Comparison of ENCODE assay signal across 8 cellular contexts in the genomic region with DNA sequence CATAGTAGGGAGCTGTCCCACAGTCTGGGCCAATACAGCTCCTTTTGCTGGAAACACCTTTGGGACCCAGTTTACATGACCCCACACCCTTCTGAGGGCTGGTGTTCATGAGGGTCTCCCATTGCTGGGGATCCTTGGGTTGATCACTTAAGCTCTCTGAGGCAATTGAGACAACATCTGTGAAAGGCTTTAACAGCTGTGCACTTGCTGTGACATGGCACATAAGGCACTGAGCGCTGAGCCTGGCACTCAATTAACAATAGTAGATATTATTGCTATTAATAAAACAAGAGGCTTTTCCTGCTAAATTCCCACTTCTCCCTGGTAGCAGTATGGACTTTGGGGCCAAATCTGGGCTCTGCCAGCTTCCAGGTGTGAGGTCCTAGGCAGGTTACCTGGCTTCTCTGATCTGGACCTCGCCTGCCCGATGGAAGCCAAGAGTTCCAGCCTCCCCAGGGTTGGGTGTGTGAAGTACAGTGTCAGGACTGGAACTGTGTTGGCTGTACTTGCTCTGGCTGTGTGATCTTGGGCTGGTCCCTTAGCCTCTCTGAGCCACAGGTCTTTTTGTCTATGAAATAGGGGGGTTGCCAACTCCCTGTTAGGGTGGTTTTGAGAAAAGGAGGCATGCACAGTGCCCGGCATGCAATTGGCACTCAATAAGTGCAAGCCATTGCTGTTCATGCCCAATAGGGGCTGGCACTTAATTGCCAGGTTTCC. TPM values are rescaled to one million over a fixed set of nuclear protein-coding genes. Genes with fewer than 3 reads are reported as not detected.
DNase-seq lines count a peak whose midpoint lies in the region; ATAC-seq, FAIRE-seq and TF ChIP-seq lines count a peak whose summit lies in the region.

No MANE protein-coding gene starts in this region.

- no peak for TF ChIP-seq CTCF in SK-N-SH (IDR thresholded peaks at IDR 0.05)
- TF ChIP-seq CTCF in WI38 (IDR thresholded peaks at IDR 0.05; ENCODE audit: low read depth, low read length), result no peak
- no peak for TF ChIP-seq CTCF in foreskin fibroblast (IDR thresholded peaks at IDR 0.05; ENCODE audit: low read depth, low read length)
- TF ChIP-seq CTCF in D721Med (IDR thresholded peaks at IDR 0.05; ENCODE audit: insufficient read depth, missing control alignments), result no peak

- DNase-seq in SK-N-SH, result no peak
- DNase-seq in foreskin fibroblast, result peak in 1 of 2 donors; percentile 26
- DNase-seq in stimulated activated effector memory CD8-positive, alpha-beta T cell treated with anti-CD3 and anti-CD28 coated beads, Interleukin-12 subunit alpha, Interleukin-12 subunit beta, amount 100 ng/mL, for 72 hours (ENCODE audit: low spot score in 2 of 2), result no peak
- no peak for DNase-seq in stimulated activated naive CD4-positive, alpha-beta T cell treated with Interleukin-2 at 50 U/mL for 16 hours (lab: John Stamatoyannopoulos, UW)
- DNase-seq in D721Med (ENCODE audit: insufficient read length, low spot score), result no peak
- DNase-seq in DMS114 treated with DMSO at 0.1 percent for 48 hours (lab: John Stamatoyannopoulos, UW; ENCODE audit: unreplicated experiment), result no peak

- peaks cover 57 to 67% of the 10 kb centered on the region in 2 experiments; a peak in 3 of 4 replicates for H3K4me1 ChIP-seq in SK-N-SH (ENCODE audit: control insufficient read depth in 1 of 2, insufficient read depth in 2 of 2, low read depth in 1 of 2, low read length in 1 of 2)

- no peak overlapping the region for H2AFZ ChIP-seq in SK-N-SH (ENCODE audit: low read depth)

- peaks cover 48% of the 10 kb centered on the region for H3F3A ChIP-seq in SK-N-SH (replicated peaks; ENCODE audit: insufficient read depth)

- peaks cover 29% of the 10 kb centered on the region for H3K36me3 Mint-ChIP-seq in stimulated activated effector memory CD8-positive, alpha-beta T cell treated with anti-CD3 and anti-CD28 coated beads, Interleukin-12 subunit alpha, Interleukin-12 subunit beta, amount 100 ng/mL, for 72 hours

- H3K27me3 ChIP-seq in SK-N-SH (ENCODE audit: insufficient read depth), result no peaks in the 10 kb centered on the region

- POLR2A ChIA-PET in SK-N-SH (lab: Yijun Ruan, JAX), result no interaction called here

- no peaks in the 10 kb centered on the region for H3K9me3 Mint-ChIP-seq in stimulated activated effector memory CD8-positive, alpha-beta T cell treated with anti-CD3 and anti-CD28 coated beads, Interleukin-12 subunit alpha, Interleukin-12 subunit beta, amount 100 ng/mL, for 72 hours

- no peak for TF ChIP-seq EP300 in SK-N-SH (IDR thresholded peaks at IDR 0.05; ENCODE audit: borderline replicate concordance in 1 of 2, low read depth in 1 of 2, low read length in 1 of 2)

- H3K4me2 ChIP-seq in SK-N-SH, result peak overlapping the region; percentile 99

- H3K4me3 Mint-ChIP-seq in stimulated activated effector memory CD8-positive, alpha-beta T cell treated with anti-CD3 and anti-CD28 coated beads, Interleukin-12 subunit alpha, Interleukin-12 subunit beta, amount 100 ng/mL, for 72 hours, result peak overlapping the region; percentile 78

- H3K9me3 ChIP-seq in SK-N-SH, result no peaks in the 10 kb centered on the region

- peak overlapping the region; percentile 43; the same call in 1 of the 2 replicates for H3K9ac ChIP-seq in SK-N-SH

- peak overlapping the region; percentile 87 to 92 for H3K27ac ChIP-seq in SK-N-SH (ENCODE audit: low read depth in 2 of 2, low read length in 1 of 2)

- peaks cover 10% of the 10 kb centered on the region for H4K20me1 ChIP-seq in SK-N-SH (ENCODE audit: insufficient read depth)

- no peak for FAIRE-seq in D721Med (lab: Jason Lieb, UNC)

- ATAC-seq in SK-N-SH treated with all-trans-retinoic acid at 6 μM for 48 hours, result no peak
- ATAC-seq in stimulated activated effector memory CD8-positive, alpha-beta T cell treated with anti-CD3 and anti-CD28 coated beads, Interleukin-12 subunit alpha, Interleukin-12 subunit beta, amount 100 ng/mL, for 72 hours, result no peak

- H3K36me3 ChIP-seq in SK-N-SH (replicated peaks in 1 of 2; ENCODE audit: control insufficient read depth in 1 of 2, insufficient read depth in 2 of 2, low read length in 1 of 2), result no peaks in the 10 kb centered on the region

- 64% methylated on average over 2 of the region's 4 CpGs for WGBS in SK-N-SH (ENCODE audit: low lambda C conversion rate)

- H3K4me1 Mint-ChIP-seq in stimulated activated effector memory CD8-positive, alpha-beta T cell treated with anti-CD3 and anti-CD28 coated beads, Interleukin-12 subunit alpha, Interleukin-12 subunit beta, amount 100 ng/mL, for 72 hours, result peaks cover 81% of the 10 kb centered on the region

- H3K9me2 ChIP-seq in SK-N-SH, result no peaks in the 10 kb centered on the region

- H3K4me3 ChIP-seq in SK-N-SH (ENCODE audit: low read depth in 2 of 2, low read length in 1 of 2), result peak overlapping the region; percentile 10 to 92; a peak in 2 of 4 replicates
- peak overlapping the region; percentile 21; the same call in 1 of the 2 replicates for H3K4me3 ChIP-seq in WI38 (ENCODE audit: low read depth, low read length)
- H3K4me3 ChIP-seq in foreskin fibroblast (ENCODE audit: low read depth in 1 of 2, low read length in 2 of 2), result peak overlapping the region; percentile 31 to 89

- TF ChIP-seq RAD21 in SK-N-SH (IDR thresholded peaks at IDR 0.05; ENCODE audit: low read length), result no peak

- H3K27ac Mint-ChIP-seq in stimulated activated effector memory CD8-positive, alpha-beta T cell treated with anti-CD3 and anti-CD28 coated beads, Interleukin-12 subunit alpha, Interleukin-12 subunit beta, amount 100 ng/mL, for 72 hours, result peak overlapping the region; percentile 90

- CTCF ChIA-PET in SK-N-SH (lab: Yijun Ruan, JAX), result interaction anchor here (1.2 to 19.6 kb wide), 3 partner anchors 11 to 42 kb away, joined by 5 to 618 read pairs (median 98); no protein-coding TSS in a partner anchor

- peaks cover 81% of the 10 kb centered on the region for H3K79me2 ChIP-seq in SK-N-SH (ENCODE audit: insufficient read depth)

TF ChIP-seq in SK-N-SH, 30 proteins besides CTCF, POLR2A, EP300 and RAD21:
- TF ChIP-seq TAF1 (IDR thresholded peaks at IDR 0.05; ENCODE audit: borderline replicate concordance, low read depth, low read length), result no peak
- no peak for TF ChIP-seq SMC3 (IDR thresholded peaks at IDR 0.05; ENCODE audit: low read depth, low read length)
- TF ChIP-seq, protein P1, sequence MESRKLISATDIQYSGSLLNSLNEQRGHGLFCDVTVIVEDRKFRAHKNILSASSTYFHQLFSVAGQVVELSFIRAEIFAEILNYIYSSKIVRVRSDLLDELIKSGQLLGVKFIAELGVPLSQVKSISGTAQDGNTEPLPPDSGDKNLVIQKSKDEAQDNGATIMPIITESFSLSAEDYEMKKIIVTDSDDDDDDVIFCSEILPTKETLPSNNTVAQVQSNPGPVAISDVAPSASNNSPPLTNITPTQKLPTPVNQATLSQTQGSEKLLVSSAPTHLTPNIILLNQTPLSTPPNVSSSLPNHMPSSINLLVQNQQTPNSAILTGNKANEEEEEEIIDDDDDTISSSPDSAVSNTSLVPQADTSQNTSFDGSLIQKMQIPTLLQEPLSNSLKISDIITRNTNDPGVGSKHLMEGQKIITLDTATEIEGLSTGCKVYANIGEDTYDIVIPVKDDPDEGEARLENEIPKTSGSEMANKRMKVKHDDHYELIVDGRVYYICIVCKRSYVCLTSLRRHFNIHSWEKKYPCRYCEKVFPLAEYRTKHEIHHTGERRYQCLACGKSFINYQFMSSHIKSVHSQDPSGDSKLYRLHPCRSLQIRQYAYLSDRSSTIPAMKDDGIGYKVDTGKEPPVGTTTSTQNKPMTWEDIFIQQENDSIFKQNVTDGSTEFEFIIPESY (IDR thresholded peaks at IDR 0.05; ENCODE audit: borderline replicate concordance, low read depth), result no peak
- TF ChIP-seq FOSL2 (IDR thresholded peaks at IDR 0.05; ENCODE audit: borderline replicate concordance, low read depth), result no peak
- TF ChIP-seq FOXJ3 (CRISPR knock-in tag; IDR thresholded peaks at IDR 0.05), result no peak
- no peak for TF ChIP-seq TCF12 (IDR thresholded peaks at IDR 0.05)
- TF ChIP-seq, protein P2, sequence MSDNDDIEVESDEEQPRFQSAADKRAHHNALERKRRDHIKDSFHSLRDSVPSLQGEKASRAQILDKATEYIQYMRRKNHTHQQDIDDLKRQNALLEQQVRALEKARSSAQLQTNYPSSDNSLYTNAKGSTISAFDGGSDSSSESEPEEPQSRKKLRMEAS (IDR thresholded peaks at IDR 0.05; ENCODE audit: low read depth), result no peak

TF ChIP-seq in SK-N-SH treated with all-trans-retinoic acid at 6 μM for 48 hours, 23 proteins besides CTCF, POLR2A, EP300 and RAD21 (continues in another document):
- TF ChIP-seq GLIS3 (CRISPR knock-in tag; IDR thresholded peaks at IDR 0.05) (no peak), ARNTL (CRISPR knock-in tag; IDR thresholded peaks at IDR 0.05; ENCODE audit: borderline replicate concordance, low read depth) (no peak), ZNF8 (CRISPR knock-in tag; IDR thresholded peaks at IDR 0.05) (no peak), ZFP30 (CRISPR knock-in tag; IDR thresholded peaks at IDR 0.05) (no peak), ZNF565 (CRISPR knock-in tag; conservative IDR thresholded peaks at IDR 0.05; ENCODE audit: low read depth) (no peak)
- TF ChIP-seq, protein P3, sequence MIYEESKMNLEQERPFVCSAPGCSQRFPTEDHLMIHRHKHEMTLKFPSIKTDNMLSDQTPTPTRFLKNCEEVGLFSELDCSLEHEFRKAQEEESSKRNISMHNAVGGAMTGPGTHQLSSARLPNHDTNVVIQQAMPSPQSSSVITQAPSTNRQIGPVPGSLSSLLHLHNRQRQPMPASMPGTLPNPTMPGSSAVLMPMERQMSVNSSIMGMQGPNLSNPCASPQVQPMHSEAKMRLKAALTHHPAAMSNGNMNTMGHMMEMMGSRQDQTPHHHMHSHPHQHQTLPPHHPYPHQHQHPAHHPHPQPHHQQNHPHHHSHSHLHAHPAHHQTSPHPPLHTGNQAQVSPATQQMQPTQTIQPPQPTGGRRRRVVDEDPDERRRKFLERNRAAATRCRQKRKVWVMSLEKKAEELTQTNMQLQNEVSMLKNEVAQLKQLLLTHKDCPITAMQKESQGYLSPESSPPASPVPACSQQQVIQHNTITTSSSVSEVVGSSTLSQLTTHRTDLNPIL (CRISPR knock-in tag; IDR thresholded peaks at IDR 0.05; ENCODE audit: low read depth), result no peak

RNA-seq across cellular contexts. Expression of gene SH2B3, which starts 3.1 kb away (rescaled TPM):
- polyA plus RNA-seq in SK-N-SH (2012; rRNA removed), result 14.4 and 15.6 TPM in 2 replicates
- 14.9 and 18.4 TPM in 2 replicates for polyA plus RNA-seq in SK-N-SH (2012; cell fraction: cytosol; rRNA removed)
- polyA plus RNA-seq in SK-N-SH (2012; cell fraction: nucleus; rRNA removed), result 19.2 and 26.6 TPM in 2 replicates

RNA-seq across cellular contexts. Expression of gene PHETA1, which starts 39.9 kb away (rescaled TPM):
- polyA plus RNA-seq in SK-N-SH (2012; rRNA removed), result 7.3 and 8.1 TPM in 2 replicates
- 4.3 and 7.9 TPM in 2 replicates for polyA plus RNA-seq in SK-N-SH (2012; cell fraction: cytosol; rRNA removed)
- 11.4 and 14.1 TPM in 2 replicates for polyA plus RNA-seq in SK-N-SH (2012; cell fraction: nucleus; rRNA removed)
